ENCODE assay signal across 1 cellular context in the genomic region with DNA sequence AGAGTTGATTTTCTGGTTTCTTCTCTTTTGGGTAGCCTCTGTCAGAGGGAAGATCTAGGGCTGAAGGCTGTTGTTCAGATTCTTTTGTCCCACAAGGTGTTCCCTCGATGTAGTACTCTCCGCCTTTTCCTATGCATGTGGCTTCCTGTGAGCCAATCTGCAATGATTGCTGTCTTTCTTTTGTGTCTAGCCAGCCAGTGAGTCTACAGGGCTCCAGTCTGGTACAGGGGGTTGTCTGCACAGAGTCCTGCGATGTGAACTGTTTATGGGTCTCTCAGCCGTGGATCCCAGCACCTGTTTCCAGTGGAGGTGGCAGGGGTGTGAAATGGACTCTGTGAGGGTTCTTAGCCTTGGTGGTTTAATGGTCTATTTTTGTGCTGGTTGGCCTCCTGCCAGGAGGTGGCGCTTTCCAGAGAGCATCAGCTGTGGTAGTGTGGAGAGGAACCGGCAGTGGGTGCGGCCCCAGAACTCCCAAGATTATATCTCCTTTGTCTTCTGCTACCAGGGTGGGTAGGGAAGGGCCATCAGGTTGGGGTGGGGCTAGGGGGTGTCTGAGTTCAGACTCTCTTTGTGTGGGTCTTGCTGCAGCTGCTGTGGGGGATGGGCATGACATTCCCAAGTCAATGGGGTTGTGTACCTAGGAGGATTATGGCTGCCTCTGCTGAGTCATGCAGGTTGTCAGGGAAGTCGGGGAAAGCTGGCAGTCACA.
TF ChIP-seq lines count a peak whose summit lies in the region.

No MANE protein-coding gene starts in this region.

TF ChIP-seq in K562, 482 proteins besides CTCF, POLR2A, EP300 and RAD21:
- 0 out of 2 replicates have a peak, but pooled peaks have one; percentile 21 for TF ChIP-seq CC2D1A (IDR thresholded peaks at IDR 0.05)
- TF ChIP-seq NFIC (IDR thresholded peaks at IDR 0.05), result peak; percentile 73
- TF ChIP-seq, protein P1, sequence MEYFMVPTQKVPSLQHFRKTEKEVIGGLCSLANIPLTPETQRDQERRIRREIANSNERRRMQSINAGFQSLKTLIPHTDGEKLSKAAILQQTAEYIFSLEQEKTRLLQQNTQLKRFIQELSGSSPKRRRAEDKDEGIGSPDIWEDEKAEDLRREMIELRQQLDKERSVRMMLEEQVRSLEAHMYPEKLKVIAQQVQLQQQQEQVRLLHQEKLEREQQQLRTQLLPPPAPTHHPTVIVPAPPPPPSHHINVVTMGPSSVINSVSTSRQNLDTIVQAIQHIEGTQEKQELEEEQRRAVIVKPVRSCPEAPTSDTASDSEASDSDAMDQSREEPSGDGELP (CRISPR knock-in tag; IDR thresholded peaks at IDR 0.05; ENCODE audit: borderline replicate concordance), result peak; percentile 55; the same call in 1 of the 2 replicates
- TF ChIP-seq GTF2A2 (tag; IDR thresholded peaks at IDR 0.05), result no peak
- no peak for TF ChIP-seq TAF9B (IDR thresholded peaks at IDR 0.05; ENCODE audit: partially characterized antibody)
- TF ChIP-seq MAFG (tag; conservative IDR thresholded peaks at IDR 0.05), result peak; percentile 32; the same call in 1 of the 2 replicates
- TF ChIP-seq NFE2 (IDR thresholded peaks at IDR 0.05; ENCODE audit: low read depth), result peak; percentile 10; the same call in 1 of the 2 replicates
